27 cellular contexts compared by ENCODE assay signal in the genomic region with DNA sequence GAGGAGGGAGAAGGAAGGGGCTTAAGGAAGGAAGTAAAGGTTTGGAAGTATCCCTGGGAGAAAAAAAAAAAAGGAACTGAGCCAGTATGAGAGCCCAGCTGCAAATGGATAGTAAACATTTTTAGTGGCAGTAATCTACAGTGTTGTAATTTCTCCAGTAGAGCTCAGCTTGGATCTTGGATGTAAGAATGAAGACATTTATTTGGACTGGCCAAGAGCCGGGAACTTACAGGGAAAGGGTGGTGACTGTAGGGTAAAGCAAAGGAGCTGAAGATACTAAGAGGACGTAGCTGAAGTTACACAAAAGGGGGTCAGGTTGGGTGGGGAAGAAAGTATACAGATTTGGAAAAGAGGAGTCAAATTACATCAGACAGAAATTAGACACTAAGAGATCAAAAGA.
"Had no signal": no experiment of that assay in that cellular context is flagged by ENCODE, and none has a peak within 500 bp of the region (broad histone marks: within the 10 kb centered on the region; RNA-seq: fewer than 3 reads in every experiment).

No MANE protein-coding gene starts in this region.

- H3K4me1 Mint-ChIP-seq: neural progenitor cell; stimulated activated memory B cell treated with anti-CD40 and anti-IgM and Interleukin-4, amounts not matched to agents 10 μg/mL and 1 μg/mL and 100 μg/mL, for 72 hours had no signal

- H3K4me3 Mint-ChIP-seq: activated CD4-positive, alpha-beta T cell treated with anti-CD3 and anti-CD28 coated beads, Interleukin-2, amount 10 ng/mL, durations not matched to agents 7 days and 5 days; activated CD8-positive, alpha-beta memory T cell treated with anti-CD3 and anti-CD28 coated beads, Interleukin-2, amount 10 ng/mL, durations not matched to agents 7 days and 5 days; activated CD8-positive, alpha-beta T cell treated with anti-CD3 and anti-CD28 coated beads for 36 hours; activated naive CD4-positive, alpha-beta T cell treated with anti-CD3 and anti-CD28 coated beads, Interleukin-2, amount 50 U/mL, for 24 hours; effector memory CD8-positive, alpha-beta T cell; immature natural killer cell; naive thymus-derived CD4-positive, alpha-beta T cell; neural progenitor cell; stimulated activated memory B cell treated with anti-CD40 and anti-IgM and Interleukin-4, amounts not matched to agents 10 μg/mL and 1 μg/mL and 100 μg/mL, for 72 hours had no signal

- H3K4me1 ChIP-seq: neural progenitor cell had no signal

- H3K27me3 Mint-ChIP-seq: activated CD4-positive, alpha-beta T cell treated with anti-CD3 and anti-CD28 coated beads, Interleukin-2, amount 10 ng/mL, durations not matched to agents 7 days and 5 days; activated CD8-positive, alpha-beta memory T cell treated with anti-CD3 and anti-CD28 coated beads, Interleukin-2, amount 10 ng/mL, durations not matched to agents 7 days and 5 days; activated CD8-positive, alpha-beta T cell treated with anti-CD3 and anti-CD28 coated beads for 36 hours; activated naive CD4-positive, alpha-beta T cell treated with anti-CD3 and anti-CD28 coated beads, Interleukin-2, amount 50 U/mL, for 24 hours; effector memory CD8-positive, alpha-beta T cell; naive thymus-derived CD4-positive, alpha-beta T cell; stimulated activated memory B cell treated with anti-CD40 and anti-IgM and Interleukin-4, amounts not matched to agents 10 μg/mL and 1 μg/mL and 100 μg/mL, for 72 hours had no signal

- DNase-seq: activated CD4-positive, alpha-beta T cell treated with anti-CD3 and anti-CD28 coated beads, Interleukin-2, amount 10 ng/mL, durations not matched to agents 7 days and 5 days; activated CD4-positive, CD25-positive, alpha-beta regulatory T cell treated with anti-CD3 and anti-CD28 coated beads, Interleukin-2, amount 50 U/mL, for 72 hours; activated CD8-positive, alpha-beta memory T cell treated with anti-CD3 and anti-CD28 coated beads, Interleukin-2, amount 10 ng/mL, durations not matched to agents 7 days and 5 days; activated CD8-positive, alpha-beta T cell treated with anti-CD3 and anti-CD28 coated beads for 36 hours; activated gamma-delta T cell; activated T-cell treated with anti-CD3 and anti-CD28 coated beads for 4 hours; amniotic stem cell; body of pancreas; effector memory CD8-positive, alpha-beta T cell; esophagus squamous epithelium; foreskin keratinocyte; immature natural killer cell; kidney glomerular epithelial cell; left lung; naive thymus-derived CD4-positive, alpha-beta T cell; posterior cingulate gyrus; small intestine; upper lobe of left lung had no signal

- H3K4me3 ChIP-seq: body of pancreas, cardiac muscle cell, esophagus squamous epithelium, hepatocyte, left lung, lung, neural progenitor cell, upper lobe of left lung had no signal

- FAIRE-seq: small intestine had no signal

- H3K27ac Mint-ChIP-seq: activated CD4-positive, alpha-beta T cell treated with anti-CD3 and anti-CD28 coated beads, Interleukin-2, amount 10 ng/mL, durations not matched to agents 7 days and 5 days; activated CD8-positive, alpha-beta memory T cell treated with anti-CD3 and anti-CD28 coated beads, Interleukin-2, amount 10 ng/mL, durations not matched to agents 7 days and 5 days; activated CD8-positive, alpha-beta T cell treated with anti-CD3 and anti-CD28 coated beads for 36 hours; effector memory CD8-positive, alpha-beta T cell; immature natural killer cell; naive thymus-derived CD4-positive, alpha-beta T cell; neural progenitor cell; stimulated activated memory B cell treated with anti-CD40 and anti-IgM and Interleukin-4, amounts not matched to agents 10 μg/mL and 1 μg/mL and 100 μg/mL, for 72 hours had no signal

- H3K27ac ChIP-seq: body of pancreas, cardiac muscle cell, esophagus squamous epithelium, foreskin keratinocyte, hepatocyte, left lung, neural progenitor cell, upper lobe of left lung, VCaP had no signal

- H3K27me3 ChIP-seq: body of pancreas, cardiac muscle cell, esophagus squamous epithelium, foreskin keratinocyte, hepatocyte, left lung, neural progenitor cell, upper lobe of left lung had no signal

- H3K9me3 ChIP-seq: body of pancreas, esophagus squamous epithelium, left lung, upper lobe of left lung had no signal

- ATAC-seq: activated CD8-positive, alpha-beta memory T cell treated with anti-CD3 and anti-CD28 coated beads, Interleukin-2, amount 10 ng/mL, durations not matched to agents 7 days and 5 days; activated CD8-positive, alpha-beta T cell treated with anti-CD3 and anti-CD28 coated beads for 36 hours; body of pancreas; effector memory CD8-positive, alpha-beta T cell; foreskin keratinocyte; left lung; naive thymus-derived CD4-positive, alpha-beta T cell; sciatic nerve; SK-N-SH treated with all-trans-retinoic acid at 6 μM for 48 hours; stimulated activated memory B cell treated with anti-CD40 and anti-IgM and Interleukin-4, amounts not matched to agents 10 μg/mL and 1 μg/mL and 100 μg/mL, for 72 hours had no signal

- H3K9me3 Mint-ChIP-seq: effector memory CD8-positive, alpha-beta T cell; immature natural killer cell had no signal

- H3K9ac ChIP-seq: neural progenitor cell had no signal
